In the genomic region with DNA sequence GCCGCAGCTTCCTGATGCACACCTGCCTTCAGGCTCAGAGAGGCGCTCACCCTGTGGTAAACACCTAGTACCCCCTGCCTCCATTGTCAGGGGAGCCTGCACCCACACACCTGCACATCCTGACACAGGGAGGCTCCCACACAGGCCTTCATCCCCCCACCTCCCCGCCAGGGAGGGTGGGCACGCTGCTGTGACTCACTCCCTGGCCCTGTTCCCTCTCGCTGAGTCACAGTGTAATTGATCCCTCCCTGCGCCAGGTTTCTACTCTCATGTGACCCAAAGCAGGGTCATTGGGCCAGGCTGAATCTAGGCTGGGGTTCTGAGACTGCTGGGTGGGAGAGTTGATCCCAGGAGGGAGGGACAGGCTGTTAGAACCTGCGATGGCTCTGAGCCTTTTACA, we compare ENCODE assay signal across 1 cellular context.
TF ChIP-seq lines count a peak whose summit lies in the region.

No MANE protein-coding gene starts in this region.

TF ChIP-seq in H1, 55 proteins besides CTCF, POLR2A, EP300 and RAD21 (continued from another document):
- no peak for TF ChIP-seq CREB1 (IDR thresholded peaks at IDR 0.05)
- no peak for TF ChIP-seq SIX5 (IDR thresholded peaks at IDR 0.05; ENCODE audit: low read depth, low read length)
- TF ChIP-seq, protein P1, sequence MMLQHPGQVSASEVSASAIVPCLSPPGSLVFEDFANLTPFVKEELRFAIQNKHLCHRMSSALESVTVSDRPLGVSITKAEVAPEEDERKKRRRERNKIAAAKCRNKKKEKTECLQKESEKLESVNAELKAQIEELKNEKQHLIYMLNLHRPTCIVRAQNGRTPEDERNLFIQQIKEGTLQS (IDR thresholded peaks at IDR 0.05; ENCODE audit: insufficient read depth, low read depth, low read length): no peak
- TF ChIP-seq SIN3A (conservative IDR thresholded peaks at IDR 0.05 in 1 of 2, IDR thresholded peaks at IDR 0.05 in 1 of 2; ENCODE audit: low read depth in 1 of 2, low read length in 2 of 2): no peak
- TF ChIP-seq CHD1 (IDR thresholded peaks at IDR 0.05; ENCODE audit: low read depth, low read length): no peak
- TF ChIP-seq CTBP2 (IDR thresholded peaks at IDR 0.05; ENCODE audit: borderline replicate concordance, insufficient read depth, insufficient read length, low read length): no peak
- no peak for TF ChIP-seq EGR1 (IDR thresholded peaks at IDR 0.05; ENCODE audit: borderline replicate concordance, low read depth, low read length)
- TF ChIP-seq CEBPB (IDR thresholded peaks at IDR 0.05; ENCODE audit: low read depth, low read length): no peak
